1 cellular context compared by ENCODE assay signal in genomic region chr16:84555418-84556196, GRCh38.
TF ChIP-seq lines count a peak whose summit lies in the region.

No MANE protein-coding gene starts in this region.

TF ChIP-seq in HepG2, 621 proteins besides CTCF, POLR2A, EP300 and RAD21:
- 0 out of 2 replicates have a peak, but pooled peaks have one; percentile 8 for TF ChIP-seq ZNF879 (CRISPR knock-in tag; IDR thresholded peaks at IDR 0.05)
- TF ChIP-seq ZNF263 (CRISPR knock-in tag; IDR thresholded peaks at IDR 0.05): peak; percentile 100
- TF ChIP-seq CEBPB (IDR thresholded peaks at IDR 0.05; ENCODE audit: borderline replicate concordance, low read depth, low read length): peak; percentile 39; the same call in 1 of the 2 replicates
- peak; percentile 15; the same call in 1 of the 2 replicates for TF ChIP-seq RFX1 (IDR thresholded peaks at IDR 0.05)
- TF ChIP-seq ATF5 (CRISPR knock-in tag; IDR thresholded peaks at IDR 0.05; ENCODE audit: low read depth): no peak
